ENCODE assay signal across 1 cellular context in the genomic region with DNA sequence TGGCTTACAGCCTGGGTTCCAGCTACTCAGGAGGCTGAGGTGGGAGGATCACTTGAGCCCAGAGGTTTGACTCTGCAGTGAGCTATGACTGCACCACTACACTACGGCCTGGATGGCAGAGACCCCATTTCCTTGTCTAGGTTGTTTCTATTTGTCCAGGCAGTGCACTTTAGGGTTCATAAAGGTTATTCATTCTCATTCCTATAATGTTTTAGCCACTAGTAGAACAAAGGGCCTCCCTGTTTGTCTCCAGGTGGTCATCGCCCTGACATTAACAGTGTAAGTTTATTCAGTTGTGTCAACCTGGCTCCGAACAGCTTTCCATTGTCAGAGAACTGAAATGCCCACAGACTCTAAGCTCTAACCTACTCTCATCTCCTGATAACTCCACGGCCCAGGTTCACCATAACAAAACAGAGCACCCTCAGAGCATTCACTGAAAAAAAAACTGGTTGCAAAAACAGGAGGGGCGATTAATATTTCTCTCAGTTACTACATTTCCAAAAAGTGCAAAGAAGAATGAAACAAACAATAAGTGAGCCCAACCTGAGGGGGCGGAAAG.
TF ChIP-seq lines count a peak whose summit lies in the region.

No MANE protein-coding gene starts in this region.

TF ChIP-seq in HepG2, 621 proteins besides CTCF, POLR2A, EP300 and RAD21 (continued from another document and continues in another):
- TF ChIP-seq, protein P1, sequence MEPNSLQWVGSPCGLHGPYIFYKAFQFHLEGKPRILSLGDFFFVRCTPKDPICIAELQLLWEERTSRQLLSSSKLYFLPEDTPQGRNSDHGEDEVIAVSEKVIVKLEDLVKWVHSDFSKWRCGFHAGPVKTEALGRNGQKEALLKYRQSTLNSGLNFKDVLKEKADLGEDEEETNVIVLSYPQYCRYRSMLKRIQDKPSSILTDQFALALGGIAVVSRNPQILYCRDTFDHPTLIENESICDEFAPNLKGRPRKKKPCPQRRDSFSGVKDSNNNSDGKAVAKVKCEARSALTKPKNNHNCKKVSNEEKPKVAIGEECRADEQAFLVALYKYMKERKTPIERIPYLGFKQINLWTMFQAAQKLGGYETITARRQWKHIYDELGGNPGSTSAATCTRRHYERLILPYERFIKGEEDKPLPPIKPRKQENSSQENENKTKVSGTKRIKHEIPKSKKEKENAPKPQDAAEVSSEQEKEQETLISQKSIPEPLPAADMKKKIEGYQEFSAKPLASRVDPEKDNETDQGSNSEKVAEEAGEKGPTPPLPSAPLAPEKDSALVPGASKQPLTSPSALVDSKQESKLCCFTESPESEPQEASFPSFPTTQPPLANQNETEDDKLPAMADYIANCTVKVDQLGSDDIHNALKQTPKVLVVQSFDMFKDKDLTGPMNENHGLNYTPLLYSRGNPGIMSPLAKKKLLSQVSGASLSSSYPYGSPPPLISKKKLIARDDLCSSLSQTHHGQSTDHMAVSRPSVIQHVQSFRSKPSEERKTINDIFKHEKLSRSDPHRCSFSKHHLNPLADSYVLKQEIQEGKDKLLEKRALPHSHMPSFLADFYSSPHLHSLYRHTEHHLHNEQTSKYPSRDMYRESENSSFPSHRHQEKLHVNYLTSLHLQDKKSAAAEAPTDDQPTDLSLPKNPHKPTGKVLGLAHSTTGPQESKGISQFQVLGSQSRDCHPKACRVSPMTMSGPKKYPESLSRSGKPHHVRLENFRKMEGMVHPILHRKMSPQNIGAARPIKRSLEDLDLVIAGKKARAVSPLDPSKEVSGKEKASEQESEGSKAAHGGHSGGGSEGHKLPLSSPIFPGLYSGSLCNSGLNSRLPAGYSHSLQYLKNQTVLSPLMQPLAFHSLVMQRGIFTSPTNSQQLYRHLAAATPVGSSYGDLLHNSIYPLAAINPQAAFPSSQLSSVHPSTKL (CRISPR knock-in tag; IDR thresholded peaks at IDR 0.05): peak; percentile 75
- TF ChIP-seq ATF7 (IDR thresholded peaks at IDR 0.05): no peak
- no peak for TF ChIP-seq ATF7 (CRISPR knock-in tag; IDR thresholded peaks at IDR 0.05)
- TF ChIP-seq ZNF251 (CRISPR knock-in tag; IDR thresholded peaks at IDR 0.05): no peak
- TF ChIP-seq MAFG (CRISPR knock-in tag; IDR thresholded peaks at IDR 0.05): no peak
- TF ChIP-seq, protein P2, sequence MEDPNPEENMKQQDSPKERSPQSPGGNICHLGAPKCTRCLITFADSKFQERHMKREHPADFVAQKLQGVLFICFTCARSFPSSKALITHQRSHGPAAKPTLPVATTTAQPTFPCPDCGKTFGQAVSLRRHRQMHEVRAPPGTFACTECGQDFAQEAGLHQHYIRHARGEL (CRISPR knock-in tag; IDR thresholded peaks at IDR 0.05): no peak
- no peak for TF ChIP-seq ZNF549 (CRISPR knock-in tag; IDR thresholded peaks at IDR 0.05)
- TF ChIP-seq IKZF5 (CRISPR knock-in tag; IDR thresholded peaks at IDR 0.05): peak; percentile 67; the same call in 1 of the 2 replicates
- TF ChIP-seq, protein P3, sequence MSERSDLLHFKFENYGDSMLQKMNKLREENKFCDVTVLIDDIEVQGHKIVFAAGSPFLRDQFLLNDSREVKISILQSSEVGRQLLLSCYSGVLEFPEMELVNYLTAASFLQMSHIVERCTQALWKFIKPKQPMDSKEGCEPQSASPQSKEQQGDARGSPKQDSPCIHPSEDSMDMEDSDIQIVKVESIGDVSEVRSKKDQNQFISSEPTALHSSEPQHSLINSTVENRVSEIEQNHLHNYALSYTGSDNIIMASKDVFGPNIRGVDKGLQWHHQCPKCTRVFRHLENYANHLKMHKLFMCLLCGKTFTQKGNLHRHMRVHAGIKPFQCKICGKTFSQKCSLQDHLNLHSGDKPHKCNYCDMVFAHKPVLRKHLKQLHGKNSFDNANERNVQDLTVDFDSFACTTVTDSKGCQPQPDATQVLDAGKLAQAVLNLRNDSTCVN (CRISPR knock-in tag; IDR thresholded peaks at IDR 0.05; ENCODE audit: borderline replicate concordance): no peak
- TF ChIP-seq MED1 (CRISPR knock-in tag; IDR thresholded peaks at IDR 0.05): peak; percentile 69
- TF ChIP-seq ZNF740 (CRISPR knock-in tag; IDR thresholded peaks at IDR 0.05): no peak
- TF ChIP-seq NR2F2 (IDR thresholded peaks at IDR 0.05; ENCODE audit: borderline replicate concordance, low read depth): peak; percentile 90
- TF ChIP-seq, protein P4, sequence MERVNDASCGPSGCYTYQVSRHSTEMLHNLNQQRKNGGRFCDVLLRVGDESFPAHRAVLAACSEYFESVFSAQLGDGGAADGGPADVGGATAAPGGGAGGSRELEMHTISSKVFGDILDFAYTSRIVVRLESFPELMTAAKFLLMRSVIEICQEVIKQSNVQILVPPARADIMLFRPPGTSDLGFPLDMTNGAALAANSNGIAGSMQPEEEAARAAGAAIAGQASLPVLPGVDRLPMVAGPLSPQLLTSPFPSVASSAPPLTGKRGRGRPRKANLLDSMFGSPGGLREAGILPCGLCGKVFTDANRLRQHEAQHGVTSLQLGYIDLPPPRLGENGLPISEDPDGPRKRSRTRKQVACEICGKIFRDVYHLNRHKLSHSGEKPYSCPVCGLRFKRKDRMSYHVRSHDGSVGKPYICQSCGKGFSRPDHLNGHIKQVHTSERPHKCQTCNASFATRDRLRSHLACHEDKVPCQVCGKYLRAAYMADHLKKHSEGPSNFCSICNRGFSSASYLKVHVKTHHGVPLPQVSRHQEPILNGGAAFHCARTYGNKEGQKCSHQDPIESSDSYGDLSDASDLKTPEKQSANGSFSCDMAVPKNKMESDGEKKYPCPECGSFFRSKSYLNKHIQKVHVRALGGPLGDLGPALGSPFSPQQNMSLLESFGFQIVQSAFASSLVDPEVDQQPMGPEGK (CRISPR knock-in tag; IDR thresholded peaks at IDR 0.05): peak; percentile 13; the same call in 1 of the 2 replicates
- no peak; the same call in 1 of the 2 replicates for TF ChIP-seq ZFY (CRISPR knock-in tag; IDR thresholded peaks at IDR 0.05)
- no peak for TF ChIP-seq KIAA2018 (CRISPR knock-in tag; IDR thresholded peaks at IDR 0.05; ENCODE audit: borderline replicate concordance)
- TF ChIP-seq ZEB1 (IDR thresholded peaks at IDR 0.05; ENCODE audit: insufficient replicate concordance, low read depth): peak; percentile 61
- no peak for TF ChIP-seq SMARCE1 (IDR thresholded peaks at IDR 0.05; ENCODE audit: borderline replicate concordance)
- peak; percentile 62; the same call in 1 of the 2 replicates for TF ChIP-seq ZBTB43 (CRISPR knock-in tag; conservative IDR thresholded peaks at IDR 0.05)
- TF ChIP-seq ZC3H4 (CRISPR knock-in tag; IDR thresholded peaks at IDR 0.05; ENCODE audit: borderline replicate concordance): no peak
- peak; percentile 96 for TF ChIP-seq ELF3 (CRISPR knock-in tag; IDR thresholded peaks at IDR 0.05)
- TF ChIP-seq, protein P5, sequence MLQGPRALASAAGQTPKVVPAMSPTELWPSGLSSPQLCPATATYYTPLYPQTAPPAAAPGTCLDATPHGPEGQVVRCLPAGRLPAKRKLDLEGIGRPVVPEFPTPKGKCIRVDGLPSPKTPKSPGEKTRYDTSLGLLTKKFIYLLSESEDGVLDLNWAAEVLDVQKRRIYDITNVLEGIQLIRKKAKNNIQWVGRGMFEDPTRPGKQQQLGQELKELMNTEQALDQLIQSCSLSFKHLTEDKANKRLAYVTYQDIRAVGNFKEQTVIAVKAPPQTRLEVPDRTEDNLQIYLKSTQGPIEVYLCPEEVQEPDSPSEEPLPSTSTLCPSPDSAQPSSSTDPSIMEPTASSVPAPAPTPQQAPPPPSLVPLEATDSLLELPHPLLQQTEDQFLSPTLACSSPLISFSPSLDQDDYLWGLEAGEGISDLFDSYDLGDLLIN (CRISPR knock-in tag; IDR thresholded peaks at IDR 0.05; ENCODE audit: borderline replicate concordance): no peak
- peak; percentile 39 for TF ChIP-seq TEAD3 (CRISPR knock-in tag; optimal IDR thresholded peaks at IDR 0.05; ENCODE audit: borderline replicate concordance)
- TF ChIP-seq, protein P6, sequence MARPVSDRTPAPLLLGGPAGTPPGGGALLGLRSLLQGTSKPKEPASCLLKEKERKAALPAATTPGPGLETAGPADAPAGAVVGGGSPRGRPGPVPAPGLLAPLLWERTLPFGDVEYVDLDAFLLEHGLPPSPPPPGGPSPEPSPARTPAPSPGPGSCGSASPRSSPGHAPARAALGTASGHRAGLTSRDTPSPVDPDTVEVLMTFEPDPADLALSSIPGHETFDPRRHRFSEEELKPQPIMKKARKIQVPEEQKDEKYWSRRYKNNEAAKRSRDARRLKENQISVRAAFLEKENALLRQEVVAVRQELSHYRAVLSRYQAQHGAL (CRISPR knock-in tag; IDR thresholded peaks at IDR 0.05; ENCODE audit: not compliant biosample characterization): no peak
- TF ChIP-seq CHD4 (IDR thresholded peaks at IDR 0.05; ENCODE audit: borderline replicate concordance, low read length): peak; percentile 68; the same call in 1 of the 2 replicates
- no peak for TF ChIP-seq PLSCR1 (CRISPR knock-in tag; IDR thresholded peaks at IDR 0.05; ENCODE audit: borderline replicate concordance)
- no peak for TF ChIP-seq ZNF124 (CRISPR knock-in tag; IDR thresholded peaks at IDR 0.05)
- TF ChIP-seq ZNF75D (CRISPR knock-in tag; IDR thresholded peaks at IDR 0.05; ENCODE audit: borderline replicate concordance): no peak
- no peak for TF ChIP-seq MIER2 (CRISPR knock-in tag; IDR thresholded peaks at IDR 0.05)
- TF ChIP-seq KLF6 (CRISPR knock-in tag; IDR thresholded peaks at IDR 0.05): no peak
- TF ChIP-seq CHCHD3 (CRISPR knock-in tag; IDR thresholded peaks at IDR 0.05): no peak
- peak; percentile 12; the same call in 1 of the 2 replicates for TF ChIP-seq ETV5 (CRISPR knock-in tag; IDR thresholded peaks at IDR 0.05; ENCODE audit: borderline replicate concordance)
